In the genomic region with DNA sequence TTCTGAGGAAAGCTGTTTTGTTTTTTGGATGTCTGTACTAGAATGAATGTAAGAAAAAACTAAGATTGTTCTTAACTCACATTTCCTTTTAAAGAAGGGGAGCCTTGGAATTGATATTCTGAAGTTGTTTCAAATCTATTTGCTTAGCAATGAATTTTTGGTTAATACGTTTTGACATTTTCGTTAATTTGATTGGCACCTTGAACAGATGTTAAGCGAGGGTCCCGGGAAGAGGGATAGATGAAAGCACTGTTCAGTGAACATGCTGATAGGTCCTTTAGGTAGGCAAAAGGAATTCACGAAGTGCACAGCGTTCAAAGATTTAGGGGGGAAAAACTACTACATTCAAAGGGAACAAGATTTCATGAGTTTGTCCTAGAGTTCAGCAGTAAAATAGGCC, we compare ENCODE assay signal across 10 cellular contexts. TPM values are rescaled to one million over a fixed set of nuclear protein-coding genes. Genes with fewer than 3 reads are reported as not detected.
A peak's percentile ranks its signal among the peaks of the same experiment; 100 is the strongest.
DNase-seq lines count a peak whose midpoint lies in the region; ATAC-seq and TF ChIP-seq lines count a peak whose summit lies in the region.
"Had no signal": no experiment of that assay in that cellular context is flagged by ENCODE, and none has a peak within 500 bp of the region (broad histone marks: within the 10 kb centered on the region; RNA-seq: fewer than 3 reads in every experiment).

No MANE protein-coding gene starts in this region.

- H3K27me3 ChIP-seq in PC-3 (ENCODE audit: low read length) (no peaks in the 10 kb centered on the region), endocrine pancreas (ENCODE audit: control insufficient read depth, insufficient read depth, low read length) (no peaks in the 10 kb centered on the region), parathyroid adenoma (ENCODE audit: control insufficient read depth, insufficient read depth, low read length) (no peaks in the 10 kb centered on the region)
- H3K27me3 ChIP-seq: left lung had no signal

- POLR2A ChIA-PET in PC-3 (lab: Charles Lee; ENCODE audit: unreplicated experiment) = no interaction called here

- DNase-seq in PC-3 (no peak), SIG-M5 (lab: John Stamatoyannopoulos, UW) (no peak), caudate nucleus (lab: John Stamatoyannopoulos, UW) (no peak)
- DNase-seq in activated effector memory CD4-positive, alpha-beta T cell treated with anti-CD3 and anti-CD28 coated beads, Interleukin-2, amount 50 U/mL, for 16 hours = no peak
- DNase-seq: left lung; stimulated activated CD8-positive, alpha-beta memory T cell treated with anti-CD3 and anti-CD28 coated beads, Interleukin-4, amount 100 ng/mL, for 48 hours had no signal

- intact Hi-C loops in PC-3 (cut with micrococcal nuclease) = no loop called here

- H3K4me2 ChIP-seq in PC-3 (ENCODE audit: low read length) (peak overlapping the region; percentile 91), parathyroid adenoma (ENCODE audit: low read length) (peak overlapping the region; percentile 97)

- BruUV-seq in PC-3 (replicated peaks; lab: Mats Ljungman, UMichigan) = no TSS peak

- H3K9me3 ChIP-seq in PC-3 (ENCODE audit: low read length) (no peaks in the 10 kb centered on the region), endocrine pancreas (ENCODE audit: control insufficient read depth, low read length) (no peaks in the 10 kb centered on the region), parathyroid adenoma (ENCODE audit: control insufficient read depth, low read length) (no peaks in the 10 kb centered on the region)
- H3K9me3 ChIP-seq: left lung had no signal

- H3K9me2 ChIP-seq in PC-3 (replicated peaks; ENCODE audit: low read length) = no peaks in the 10 kb centered on the region

- no peaks in the 10 kb centered on the region for H3F3A ChIP-seq in PC-3 (ENCODE audit: low read length, unreplicated experiment)

- H3K4me3 ChIP-seq in GM08714 (ENCODE audit: low read length) (peak overlapping the region; percentile 98), PC-3 (ENCODE audit: low read length) (peak overlapping the region; percentile 91), endocrine pancreas (ENCODE audit: control insufficient read depth, insufficient read depth, low read length) (peak overlapping the region; percentile 89), parathyroid adenoma (ENCODE audit: low read depth, low read length) (peak overlapping the region; percentile 93)

- H3K79me2 ChIP-seq in PC-3 (ENCODE audit: low read length) (peaks cover 98% of the 10 kb centered on the region), parathyroid adenoma (peaks cover 44% of the 10 kb centered on the region)

- CTCF ChIA-PET in PC-3 (lab: Charles Lee) = no interaction called here

- H2AFZ ChIP-seq in PC-3 (ENCODE audit: low read length) (no peak overlapping the region), parathyroid adenoma (no peak overlapping the region)

- H3K4me1 ChIP-seq in PC-3 (ENCODE audit: insufficient read depth, low read length) (peaks cover 34% of the 10 kb centered on the region), endocrine pancreas (ENCODE audit: control insufficient read depth, insufficient read depth, low read length) (peaks cover 28% of the 10 kb centered on the region), parathyroid adenoma (peaks cover 20% of the 10 kb centered on the region)

- peaks cover 17% of the 10 kb centered on the region for H3K36me3 ChIP-seq in PC-3 (ENCODE audit: low read depth, low read length)
- no peaks in the 10 kb centered on the region for H3K36me3 ChIP-seq in endocrine pancreas (ENCODE audit: control insufficient read depth, insufficient read depth, low read length)
- H3K36me3 ChIP-seq in parathyroid adenoma (ENCODE audit: control insufficient read depth, insufficient read depth, low read length) = no peaks in the 10 kb centered on the region

- H3K27ac ChIP-seq in PC-3 (ENCODE audit: low read length) (no peak overlapping the region), parathyroid adenoma (no peak overlapping the region), caudate nucleus (ENCODE audit: low read depth, low read length) (no peak overlapping the region)
- H3K27ac ChIP-seq: left lung had no signal

- peak overlapping the region; percentile 98 for H3K9ac ChIP-seq in PC-3 (ENCODE audit: low read length)
- peak overlapping the region; percentile 38 for H3K9ac ChIP-seq in endocrine pancreas (ENCODE audit: control insufficient read depth, insufficient read depth, low read length)
- no peak overlapping the region for H3K9ac ChIP-seq in parathyroid adenoma

- no peak for TF ChIP-seq CTCF in PC-3 (conservative IDR thresholded peaks at IDR 0.05; ENCODE audit: low read depth, low read length)
- TF ChIP-seq CTCF in parathyroid adenoma (IDR thresholded peaks at IDR 0.05) = no peak

- ATAC-seq in PC-3 (no peak), GM18873 (IDR thresholded peaks at IDR 0.05; ENCODE audit: low FRiP score, unreplicated experiment) (no peak)
- ATAC-seq: left lung had no signal

- peaks cover 71% of the 10 kb centered on the region for H4K20me1 ChIP-seq in PC-3 (ENCODE audit: low read length)

RNA-seq across cellular contexts. Expression of gene SLC39A9, which starts 1.7 kb away (rescaled TPM):
- 74.9 and 80.8 TPM in 2 replicates for total RNA-seq in PC-3 (2014; rRNA removed)

RNA-seq across cellular contexts. Expression of gene ERH, which starts 2.1 kb away (rescaled TPM):
- 128 and 132 TPM in 2 replicates for total RNA-seq in PC-3 (2014; rRNA removed)
